Comparison of ENCODE assay signal across 15 cellular contexts in the genomic region with DNA sequence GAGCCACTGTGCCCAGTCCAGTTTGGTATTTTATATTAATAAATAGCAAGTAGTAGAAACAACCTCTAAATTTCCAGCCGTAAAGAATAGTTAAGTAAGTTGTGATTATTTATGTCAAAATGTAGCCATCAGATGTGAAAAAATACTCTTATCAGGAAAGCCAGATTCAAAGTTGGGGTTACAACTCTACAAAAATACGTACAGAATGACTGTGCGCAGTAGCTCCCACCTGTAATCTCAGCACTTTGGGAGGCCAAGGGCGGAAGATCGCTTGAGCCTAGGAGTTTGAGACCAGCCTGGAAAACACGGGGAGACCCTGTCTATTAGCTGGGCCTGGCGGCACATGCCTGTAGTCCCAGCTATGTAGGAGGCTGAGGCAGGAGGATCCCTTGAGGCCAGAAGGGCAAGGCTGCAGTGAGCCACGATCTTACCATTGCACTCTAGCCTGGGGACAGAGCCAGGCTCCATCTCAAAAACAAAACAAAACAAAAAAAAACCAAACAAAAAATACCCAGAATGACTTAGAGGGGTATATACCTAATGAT. TPM values are rescaled to one million over a fixed set of nuclear protein-coding genes. Genes with fewer than 3 reads are reported as not detected.
A peak's percentile ranks its signal among the peaks of the same experiment; 100 is the strongest.
DNase-seq lines count a peak whose midpoint lies in the region; ATAC-seq and TF ChIP-seq lines count a peak whose summit lies in the region.
"Had no signal": no experiment of that assay in that cellular context is flagged by ENCODE, and none has a peak within 500 bp of the region (broad histone marks: within the 10 kb centered on the region; RNA-seq: fewer than 3 reads in every experiment).

No MANE protein-coding gene starts in this region.

- peaks cover 23% of the 10 kb centered on the region; the same call in 1 of the 2 replicates for H3K79me2 ChIP-seq in HCT116 (ENCODE audit: insufficient read depth, low read length)

- H3K27ac ChIP-seq in CD4-positive, CD25-positive, alpha-beta regulatory T cell (ENCODE audit: insufficient read depth, low read length, poor library complexity, severe bottlenecking) = no peak overlapping the region
- H3K27ac ChIP-seq in HCT116 (ENCODE audit: low read depth, low read length) = no peak overlapping the region
- H3K27ac ChIP-seq in naive thymus-derived CD4-positive, alpha-beta T cell (ENCODE audit: low read depth, low read length) = no peak overlapping the region

- H3K9ac ChIP-seq in HCT116 (ENCODE audit: low read length) = no peak overlapping the region

- DNase-seq in CD4-positive, CD25-positive, alpha-beta regulatory T cell = no peak
- DNase-seq in HCT116 (ENCODE audit: low read depth, low spot score) (no peak), NCI-H1694 treated with DMSO at 0.1 percent for 48 hours (lab: John Stamatoyannopoulos, UW) (no peak)
- no peak for DNase-seq in activated naive CD8-positive, alpha-beta T cell treated with anti-CD3 and anti-CD28 coated beads, Interleukin-2, amount 50 U/mL, for 24 hours
- no peak for DNase-seq in naive thymus-derived CD4-positive, alpha-beta T cell
- DNase-seq in stimulated activated CD4-positive, alpha-beta T cell treated with anti-CD3 and anti-CD28 coated beads, Interleukin-15, amount 100 ng/mL, for 24 hours = no peak
- DNase-seq in central memory CD4-positive, alpha-beta T cell = no peak
- DNase-seq in NK-92 treated with Interleukin-12 subunit alpha and Interleukin-12 subunit beta, amount 100 ng/mL, for 24 hours (lab: John Stamatoyannopoulos, UW) = no peak
- DNase-seq: H7; NCI-H2171; OCI-M1; stimulated activated CD8-positive, alpha-beta memory T cell treated with anti-CD3 and anti-CD28 coated beads, Interleukin-4, amount 100 ng/mL, for 48 hours; T1000 had no signal

- H3K9me3 ChIP-seq in CD4-positive, CD25-positive, alpha-beta regulatory T cell (ENCODE audit: control insufficient read depth in 2 of 2, low read length in 2 of 2) = no peaks in the 10 kb centered on the region
- H3K9me3 ChIP-seq in HCT116 (ENCODE audit: control insufficient read depth in 1 of 2, insufficient read depth in 1 of 2, low read depth in 1 of 2, low read length in 2 of 2) = no peaks in the 10 kb centered on the region
- no peaks in the 10 kb centered on the region for H3K9me3 ChIP-seq in naive thymus-derived CD4-positive, alpha-beta T cell (ENCODE audit: control insufficient read depth in 2 of 3, low read length in 3 of 3)

- H3K36me3 ChIP-seq in CD4-positive, CD25-positive, alpha-beta regulatory T cell (ENCODE audit: control insufficient read depth, insufficient read depth, low read length) = peaks cover 20% of the 10 kb centered on the region
- H3K36me3 ChIP-seq in HCT116 (ENCODE audit: control insufficient read depth in 1 of 2, insufficient read depth in 2 of 2, low read length in 2 of 2) = peaks cover 12 to 24% of the 10 kb centered on the region in 2 experiments; a peak in 3 of 4 replicates
- H3K36me3 ChIP-seq in naive thymus-derived CD4-positive, alpha-beta T cell (ENCODE audit: control insufficient read depth in 2 of 3, insufficient read depth in 3 of 3, low read length in 3 of 3) = peaks cover 0 to 34% (median 0%) of the 10 kb centered on the region in 3 experiments

- H3K4me2 ChIP-seq in HCT116 (ENCODE audit: low read length) = peak overlapping the region; percentile 98

- H3K27me3 Mint-ChIP-seq in CD4-positive, CD25-positive, alpha-beta regulatory T cell = no peaks in the 10 kb centered on the region
- no peaks in the 10 kb centered on the region for H3K27me3 Mint-ChIP-seq in activated naive CD8-positive, alpha-beta T cell treated with anti-CD3 and anti-CD28 coated beads, Interleukin-2, amount 50 U/mL, for 24 hours
- no peaks in the 10 kb centered on the region for H3K27me3 Mint-ChIP-seq in naive thymus-derived CD4-positive, alpha-beta T cell

- H3K9me2 ChIP-seq in HCT116 (ENCODE audit: insufficient read depth) = no peaks in the 10 kb centered on the region

- peak overlapping the region; percentile 20 to 90 (median 84) for H3K4me3 Mint-ChIP-seq in CD4-positive, CD25-positive, alpha-beta regulatory T cell
- H3K4me3 Mint-ChIP-seq in activated naive CD8-positive, alpha-beta T cell treated with anti-CD3 and anti-CD28 coated beads, Interleukin-2, amount 50 U/mL, for 24 hours = peak overlapping the region; percentile 97
- H3K4me3 Mint-ChIP-seq in naive thymus-derived CD4-positive, alpha-beta T cell = peak overlapping the region in 9 of 10 donors; percentile 51 to 100 (median 92)

- H4K20me1 ChIP-seq in HCT116 (ENCODE audit: insufficient read depth) = no peaks in the 10 kb centered on the region

- H3K9me3 Mint-ChIP-seq in CD4-positive, CD25-positive, alpha-beta regulatory T cell = no peaks in the 10 kb centered on the region
- no peaks in the 10 kb centered on the region for H3K9me3 Mint-ChIP-seq in activated naive CD8-positive, alpha-beta T cell treated with anti-CD3 and anti-CD28 coated beads, Interleukin-2, amount 50 U/mL, for 24 hours
- H3K9me3 Mint-ChIP-seq in naive thymus-derived CD4-positive, alpha-beta T cell = no peaks in the 10 kb centered on the region

- CTCF ChIA-PET in HCT116 (lab: Charles Lee) = interaction anchor here (1.0 to 1.9 kb wide), 2 partner anchors 9 to 14 kb away, joined by 3 to 10 read pairs; no protein-coding TSS in a partner anchor
- CTCF ChIA-PET in naive thymus-derived CD4-positive, alpha-beta T cell (lab: Charles Lee) = interaction anchor here (0.6 to 3.4 kb wide), 4 partner anchors 9 to 51 kb away, joined by 4 to 26 read pairs (median 6); a partner anchor contains a TSS

- no peak for TF ChIP-seq POLR2A in HCT116 (IDR thresholded peaks at IDR 0.05; ENCODE audit: borderline replicate concordance, extremely low read depth, insufficient read depth, insufficient read length)

- RAD21 ChIA-PET in HCT116 (lab: Charles Lee; ENCODE audit: low non-redundant PET in 1 of 2, low total read pairs in 2 of 2, uncharacterized antibody in 2 of 2, unreplicated experiment in 2 of 2) = no interaction called here

- TF ChIP-seq CTCF in HCT116 (IDR thresholded peaks at IDR 0.05 in 2 of 3, conservative IDR thresholded peaks at IDR 0.05 in 1 of 3; ENCODE audit: borderline replicate concordance in 1 of 3, insufficient read depth in 1 of 3, low read depth in 2 of 3, low read length in 2 of 3) = no peak

- peaks cover 18% of the 10 kb centered on the region for H3K36me3 Mint-ChIP-seq in CD4-positive, CD25-positive, alpha-beta regulatory T cell
- peaks cover 38% of the 10 kb centered on the region for H3K36me3 Mint-ChIP-seq in activated naive CD8-positive, alpha-beta T cell treated with anti-CD3 and anti-CD28 coated beads, Interleukin-2, amount 50 U/mL, for 24 hours (ENCODE audit: low read depth)
- H3K36me3 Mint-ChIP-seq in naive thymus-derived CD4-positive, alpha-beta T cell = peaks cover 0 to 20% (median 4%) of the 10 kb centered on the region in 5 donors

- H2AFZ ChIP-seq in HCT116 (ENCODE audit: low read depth, low read length, poor library complexity, severe bottlenecking) = no peak overlapping the region

- intact Hi-C loops in HCT116 (cut with micrococcal nuclease) = no loop called here
- intact Hi-C loops in naive thymus-derived CD4-positive, alpha-beta T cell (cut with micrococcal nuclease) = loop anchor here (5.0 kb wide), 2 partner anchors 50 to 330 kb away; a partner anchor contains a TSS

- no peak for TF ChIP-seq RAD21 in HCT116 (IDR thresholded peaks at IDR 0.05; ENCODE audit: low read depth)

- BruUV-seq in HCT116 (replicated peaks; lab: Mats Ljungman, UMichigan) = no TSS peak

- H3K27me3 ChIP-seq in CD4-positive, CD25-positive, alpha-beta regulatory T cell (ENCODE audit: control insufficient read depth, insufficient read depth, low read length) = no peaks in the 10 kb centered on the region
- no peaks in the 10 kb centered on the region for H3K27me3 ChIP-seq in HCT116 (ENCODE audit: insufficient read depth, low read length)
- H3K27me3 ChIP-seq in naive thymus-derived CD4-positive, alpha-beta T cell (ENCODE audit: control insufficient read depth in 2 of 2, insufficient read depth in 2 of 2, low read length in 2 of 2) = no peaks in the 10 kb centered on the region

- H3K4me3 ChIP-seq in CD4-positive, CD25-positive, alpha-beta regulatory T cell (ENCODE audit: low read depth, low read length) = peak overlapping the region; percentile 38
- peak overlapping the region in 1 of 2 experiments; percentile 95; a peak in 2 of 4 replicates for H3K4me3 ChIP-seq in HCT116 (replicated peaks in 1 of 2; ENCODE audit: low read depth in 1 of 2, low read length in 2 of 2)
- no peak overlapping the region for H3K4me3 ChIP-seq in naive thymus-derived CD4-positive, alpha-beta T cell (ENCODE audit: low read length)

- peaks cover 10 to 45% (median 28%) of the 10 kb centered on the region in 4 donors for H3K4me1 Mint-ChIP-seq in CD4-positive, CD25-positive, alpha-beta regulatory T cell
- peaks cover 57% of the 10 kb centered on the region for H3K4me1 Mint-ChIP-seq in activated naive CD8-positive, alpha-beta T cell treated with anti-CD3 and anti-CD28 coated beads, Interleukin-2, amount 50 U/mL, for 24 hours
- H3K4me1 Mint-ChIP-seq in naive thymus-derived CD4-positive, alpha-beta T cell = peaks cover 22 to 59% (median 37%) of the 10 kb centered on the region in 7 donors

- ATAC-seq in CD4-positive, CD25-positive, alpha-beta regulatory T cell (ENCODE audit: low read depth in 2 of 2) = no peak
- ATAC-seq in HCT116 = no peak
- no peak for ATAC-seq in activated naive CD8-positive, alpha-beta T cell treated with anti-CD3 and anti-CD28 coated beads, Interleukin-2, amount 50 U/mL, for 24 hours
- no peak for ATAC-seq in naive thymus-derived CD4-positive, alpha-beta T cell

- peaks cover 22% of the 10 kb centered on the region for H3K4me1 ChIP-seq in CD4-positive, CD25-positive, alpha-beta regulatory T cell (ENCODE audit: control insufficient read depth, insufficient read depth, low read length, poor library complexity, severe bottlenecking)
- peaks cover 10 to 15% of the 10 kb centered on the region in 2 experiments for H3K4me1 ChIP-seq in HCT116 (ENCODE audit: control insufficient read depth in 1 of 2, insufficient read depth in 2 of 2, low read length in 2 of 2)
- H3K4me1 ChIP-seq in naive thymus-derived CD4-positive, alpha-beta T cell (ENCODE audit: control insufficient read depth in 2 of 2, insufficient read depth in 2 of 2, low read length in 2 of 2) = peaks cover 4 to 12% of the 10 kb centered on the region in 2 donors

- POLR2A ChIA-PET in HCT116 (lab: Charles Lee) = interaction anchor here (0.8 kb wide), 1 partner anchor 9 kb away, joined by 3 read pairs; no protein-coding TSS in a partner anchor
- POLR2A ChIA-PET in naive thymus-derived CD4-positive, alpha-beta T cell (lab: Charles Lee) = interaction anchor here (0.6 to 3.8 kb wide), 6 partner anchors 9 to 273 kb away, joined by 3 to 21 read pairs (median 4); a partner anchor contains a TSS

- H3K27ac Mint-ChIP-seq in CD4-positive, CD25-positive, alpha-beta regulatory T cell = peak overlapping the region in 1 of 3 donors; percentile 47
- no peak overlapping the region for H3K27ac Mint-ChIP-seq in activated naive CD8-positive, alpha-beta T cell treated with anti-CD3 and anti-CD28 coated beads, Interleukin-2, amount 50 U/mL, for 24 hours
- peak overlapping the region in 2 of 9 donors; percentile 12 to 48 for H3K27ac Mint-ChIP-seq in naive thymus-derived CD4-positive, alpha-beta T cell

RNA-seq across cellular contexts. Expression of a gene that starts 1.7 kb away (rescaled TPM):
- 7.1 TPM for total RNA-seq in CD4-positive, CD25-positive, alpha-beta regulatory T cell
- 1 to 10 TPM in 3 of 4 donors, under 1 TPM in 1; 0.07 to 2.0 (median 1.7) TPM for polyA plus RNA-seq in CD4-positive, CD25-positive, alpha-beta regulatory T cell
- total RNA-seq in HCT116 (2021; ENCODE audit: unreplicated experiment) = 19.9 TPM
- polyA plus RNA-seq in HCT116 (2012) = 7.0 and 7.5 TPM in 2 replicates
- 10 to 100 TPM in 3 of 5 experiments, 1 to 10 TPM in 2; 4.5 to 24.0 (median 15.9) TPM for total RNA-seq in naive thymus-derived CD4-positive, alpha-beta T cell
- 1 to 10 TPM; 1.6 to 2.6 TPM for polyA plus RNA-seq in naive thymus-derived CD4-positive, alpha-beta T cell

RNA-seq across cellular contexts. Expression of a gene that starts 36.6 kb away (rescaled TPM):
- total RNA-seq in CD4-positive, CD25-positive, alpha-beta regulatory T cell = not detected
- not detected for polyA plus RNA-seq in CD4-positive, CD25-positive, alpha-beta regulatory T cell
- total RNA-seq in HCT116 (2021; ENCODE audit: unreplicated experiment) = not detected
- not detected in 2 replicates for polyA plus RNA-seq in HCT116 (2012)
- not detected for total RNA-seq in naive thymus-derived CD4-positive, alpha-beta T cell
- not detected for polyA plus RNA-seq in naive thymus-derived CD4-positive, alpha-beta T cell
- total RNA-seq: fibroblast of lung, H7 had no signal
- polyA plus RNA-seq: fibroblast of lung had no signal

RNA-seq across cellular contexts. Expression of a gene that starts 37.8 kb away (rescaled TPM):
- not detected for total RNA-seq in CD4-positive, CD25-positive, alpha-beta regulatory T cell
- not detected for polyA plus RNA-seq in CD4-positive, CD25-positive, alpha-beta regulatory T cell
- not detected for total RNA-seq in HCT116 (2021; ENCODE audit: unreplicated experiment)
- 0.05 and 0.07 TPM in 2 replicates for polyA plus RNA-seq in HCT116 (2012)
- not detected for total RNA-seq in naive thymus-derived CD4-positive, alpha-beta T cell
- not detected for polyA plus RNA-seq in naive thymus-derived CD4-positive, alpha-beta T cell
- total RNA-seq: cardiac septum, fibroblast of lung had no signal
- polyA plus RNA-seq: fibroblast of lung had no signal

RNA-seq across cellular contexts. Expression of a gene that starts 43.3 kb away (rescaled TPM):
- total RNA-seq in CD4-positive, CD25-positive, alpha-beta regulatory T cell = 0.35 TPM
- polyA plus RNA-seq in CD4-positive, CD25-positive, alpha-beta regulatory T cell = not detected
- 2.2 TPM for total RNA-seq in HCT116 (2021; ENCODE audit: unreplicated experiment)
- polyA plus RNA-seq in HCT116 (2012) = 2.1 and 2.4 TPM in 2 replicates
- total RNA-seq in naive thymus-derived CD4-positive, alpha-beta T cell = 1 to 10 TPM in 1 of 5 experiments, under 1 TPM in 4; 0.24 to 1.6 (median 0.88) TPM
- not detected for polyA plus RNA-seq in naive thymus-derived CD4-positive, alpha-beta T cell

RNA-seq across cellular contexts. Expression of a gene that starts 51.3 kb away (rescaled TPM):
- total RNA-seq in CD4-positive, CD25-positive, alpha-beta regulatory T cell = 68.1 TPM
- 10 to 100 TPM; 81.2 to 89.1 (median 86.5) TPM for polyA plus RNA-seq in CD4-positive, CD25-positive, alpha-beta regulatory T cell
- total RNA-seq in HCT116 (2021; ENCODE audit: unreplicated experiment) = 123 TPM
- polyA plus RNA-seq in HCT116 (2012) = 39.4 and 46.9 TPM in 2 replicates
- 10 to 100 TPM; 62.3 to 96.6 (median 90.7) TPM for total RNA-seq in naive thymus-derived CD4-positive, alpha-beta T cell
- 100 to 1,000 TPM; 103 TPM for polyA plus RNA-seq in naive thymus-derived CD4-positive, alpha-beta T cell
